8 cellular contexts compared by ENCODE assay signal in the genomic region with DNA sequence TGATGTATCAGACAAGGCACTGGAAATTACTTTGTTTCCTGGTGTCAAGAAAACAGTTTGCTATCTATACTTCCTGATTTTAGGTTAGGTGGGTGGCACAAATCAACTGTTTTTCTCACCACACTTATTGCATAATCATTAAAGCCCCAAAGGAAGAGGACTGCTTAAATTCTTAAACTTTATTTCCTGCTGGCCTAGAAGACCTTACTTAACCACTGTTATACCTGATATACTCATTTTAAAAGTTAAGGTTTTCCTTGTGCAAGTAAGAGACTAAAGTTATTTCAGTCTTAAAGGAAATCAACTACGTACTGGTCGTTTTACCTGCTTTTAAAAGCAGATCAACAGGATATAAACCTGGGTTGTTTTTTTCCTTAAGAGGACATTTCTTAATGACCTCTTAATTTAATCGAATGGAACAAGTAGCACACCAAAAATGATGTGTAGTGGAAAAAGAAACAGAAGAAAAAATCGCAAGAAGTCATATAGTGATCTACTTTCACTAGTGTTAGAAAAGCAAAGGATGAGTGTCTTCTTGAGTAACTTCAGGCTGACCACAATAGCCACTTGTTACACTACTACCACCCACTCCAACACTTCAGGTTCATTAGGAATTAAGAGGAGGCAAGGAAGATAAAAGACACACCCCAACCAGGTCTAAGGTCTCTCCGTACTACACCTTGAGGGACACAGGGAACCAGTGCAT. TPM values are rescaled to one million over a fixed set of nuclear protein-coding genes. Genes with fewer than 3 reads are reported as not detected.
DNase-seq lines count a peak whose midpoint lies in the region; ATAC-seq and FAIRE-seq lines count a peak whose summit lies in the region.

No MANE protein-coding gene starts in this region.

- peak; percentile 28 for DNase-seq in Daoy (ENCODE audit: low read depth)
- peak; percentile 37 for DNase-seq in M059J (ENCODE audit: low read depth)
- peak; percentile 45 for DNase-seq in adipocyte (ENCODE audit: low read depth)
- no peak for DNase-seq in iPS DF 6.9 (ENCODE audit: low read depth, low spot score)
- peak; percentile 49 for DNase-seq in small intestine
- no peak for DNase-seq in GOT3 (lab: John Stamatoyannopoulos, UW)
- no peak for DNase-seq in HPDE6-E6E7 (ENCODE audit: extremely low spot score)

- H3K4me1 ChIP-seq in adipocyte (ENCODE audit: control insufficient read depth, insufficient read depth, low read length) (peaks cover 28% of the 10 kb centered on the region), iPS DF 6.9 (ENCODE audit: control insufficient read depth, insufficient read depth, low read length) (no peaks in the 10 kb centered on the region; the same call in 1 of the 2 replicates), small intestine (ENCODE audit: control insufficient read depth in 2 of 2, insufficient read depth in 1 of 2, low read depth in 1 of 2, low read length in 1 of 2) (peaks cover 7 to 9% of the 10 kb centered on the region in 2 donors)

- H3K36me3 ChIP-seq in adipocyte (ENCODE audit: control insufficient read depth, insufficient read depth, low read length, severe bottlenecking), result no peaks in the 10 kb centered on the region
- no peaks in the 10 kb centered on the region for H3K36me3 ChIP-seq in iPS DF 6.9 (ENCODE audit: control insufficient read depth, insufficient read depth, low read length)
- H3K36me3 ChIP-seq in small intestine (ENCODE audit: control insufficient read depth in 2 of 2, insufficient read depth in 2 of 2, low read length in 2 of 2), result no peaks in the 10 kb centered on the region

- H3K4me3 ChIP-seq in adipocyte (ENCODE audit: low read length), result peak overlapping the region; percentile 94
- H3K4me3 ChIP-seq in iPS DF 6.9 (ENCODE audit: low read length), result peak overlapping the region; percentile 99
- peak overlapping the region; percentile 77 to 97 for H3K4me3 ChIP-seq in small intestine (ENCODE audit: low read depth in 1 of 2, low read length in 2 of 2)

- FAIRE-seq in small intestine (lab: Jason Lieb, UNC), result no peak

- no peaks in the 10 kb centered on the region for H3K27me3 ChIP-seq in adipocyte (replicated peaks; ENCODE audit: control insufficient read depth, insufficient read depth, low read length)
- no peaks in the 10 kb centered on the region for H3K27me3 ChIP-seq in iPS DF 6.9 (ENCODE audit: control insufficient read depth, insufficient read depth, low read length)
- H3K27me3 ChIP-seq in small intestine (ENCODE audit: control insufficient read depth in 2 of 2, insufficient read depth in 2 of 2, low read length in 2 of 2), result no peaks in the 10 kb centered on the region

- H3K27ac ChIP-seq in iPS DF 6.9 (ENCODE audit: low read length) (no peak overlapping the region), small intestine (ENCODE audit: low read depth in 1 of 2, low read length in 1 of 2) (peak overlapping the region; percentile 53 to 94)

- H3K9me3 ChIP-seq in adipocyte (ENCODE audit: control insufficient read depth, low read length), result no peaks in the 10 kb centered on the region
- H3K9me3 ChIP-seq in iPS DF 6.9 (ENCODE audit: control insufficient read depth, insufficient read depth, low read length), result no peaks in the 10 kb centered on the region
- H3K9me3 ChIP-seq in small intestine (ENCODE audit: control insufficient read depth, low read depth), result no peaks in the 10 kb centered on the region

- no CpG with 5 or more reads among the region's 5 CpGs for WGBS in iPS DF 6.9 (ENCODE audit: insufficient coverage, insufficient read length)
- 1 to 2% (median 1%) methylated on average over 5 of the region's 5 CpGs for WGBS in small intestine, 3 donors

- no peak for ATAC-seq in HG02642 (IDR thresholded peaks at IDR 0.05; ENCODE audit: poor library complexity, unreplicated experiment)

- peak overlapping the region; percentile 95 for H3K9ac ChIP-seq in adipocyte (ENCODE audit: low read length)

RNA-seq across cellular contexts. Expression of a gene that starts 1.0 kb away (rescaled TPM):
- total RNA-seq in Daoy (2014; rRNA removed; shearing (Covaris generic)), result 47.6 and 52.6 TPM in 2 replicates
- 50.6 and 71.5 TPM in 2 replicates for total RNA-seq in M059J (2014; rRNA removed; shearing (Covaris generic))
- polyA plus RNA-seq in small intestine, result 10 to 100 TPM; 37.3 to 77.7 (median 57.7) TPM

Comparison
In these comparisons a context has a peak if more than half of its experiments do, and no peak if none do; other contexts are left out.
1. DNase-seq: peak in Daoy (single experiment), M059J (single experiment), adipocyte (single experiment) and small intestine (single experiment); none in iPS DF 6.9 (single experiment), GOT3 (single experiment) and HPDE6-E6E7 (single experiment).
2. Peak in every context shown above with its lines, with median percentiles within 50 percentile points of each other: H3K4me3 ChIP-seq.